In genomic region chr1:2270260-2271100, GRCh38 we compare ENCODE assay signal across 1 cellular context.
A peak's percentile ranks its signal among the peaks of the same experiment; 100 is the strongest.
TF ChIP-seq lines count a peak whose summit lies in the region.

No MANE protein-coding gene starts in this region.

TF ChIP-seq in HepG2, 621 proteins besides CTCF, POLR2A, EP300 and RAD21 (continued from another document and continues in another):
- TF ChIP-seq ZNF281 (CRISPR knock-in tag; IDR thresholded peaks at IDR 0.05; ENCODE audit: borderline replicate concordance) (no peak; the same call in 1 of the 2 replicates), THRA (CRISPR knock-in tag; IDR thresholded peaks at IDR 0.05; ENCODE audit: borderline replicate concordance) (0 out of 2 replicates have a peak, but pooled peaks have one; percentile 18), CHD2 (IDR thresholded peaks at IDR 0.05; ENCODE audit: low read depth, low read length) (no peak), MTF2 (CRISPR knock-in tag; IDR thresholded peaks at IDR 0.05; ENCODE audit: borderline replicate concordance) (no peak), ZBTB4 (CRISPR knock-in tag; IDR thresholded peaks at IDR 0.05; ENCODE audit: borderline replicate concordance) (no peak; the same call in 1 of the 2 replicates), MIXL1 (CRISPR knock-in tag; IDR thresholded peaks at IDR 0.05) (no peak), HHEX (CRISPR knock-in tag; IDR thresholded peaks at IDR 0.05) (no peak), PTBP1 (IDR thresholded peaks at IDR 0.05; ENCODE audit: low read depth, low read length, poor library complexity, severe bottlenecking) (no peak), NR2F6 (IDR thresholded peaks at IDR 0.05) (peak; percentile 71), NR2F6 (CRISPR knock-in tag; IDR thresholded peaks at IDR 0.05) (peak; percentile 72), ZNF772 (CRISPR knock-in tag; IDR thresholded peaks at IDR 0.05) (peak; percentile 60; the same call in 1 of the 2 replicates), ZNF577 (CRISPR knock-in tag; IDR thresholded peaks at IDR 0.05; ENCODE audit: borderline replicate concordance, low read depth) (no peak), MLXIP (CRISPR knock-in tag; IDR thresholded peaks at IDR 0.05; ENCODE audit: borderline replicate concordance) (no peak), MIER3 (CRISPR knock-in tag; IDR thresholded peaks at IDR 0.05; ENCODE audit: borderline replicate concordance) (no peak), ATF3 (CRISPR knock-in tag; IDR thresholded peaks at IDR 0.05) (no peak), PAXIP1 (CRISPR knock-in tag; conservative IDR thresholded peaks at IDR 0.05) (peak; percentile 84), PRDM15 (CRISPR knock-in tag; IDR thresholded peaks at IDR 0.05) (no peak), PREB (CRISPR knock-in tag; IDR thresholded peaks at IDR 0.05) (no peak), FOXM1 (CRISPR knock-in tag; IDR thresholded peaks at IDR 0.05) (no peak), HDAC1 (CRISPR knock-in tag; IDR thresholded peaks at IDR 0.05) (peak; percentile 77), BRF2 (CRISPR knock-in tag; IDR thresholded peaks at IDR 0.05) (no peak), ZSCAN29 (CRISPR knock-in tag; conservative IDR thresholded peaks at IDR 0.05) (no peak; the same call in 1 of the 2 replicates), TBP (CRISPR knock-in tag; IDR thresholded peaks at IDR 0.05) (no peak), ARID4A (CRISPR knock-in tag; IDR thresholded peaks at IDR 0.05; ENCODE audit: borderline replicate concordance) (peak; percentile 64; the same call in 1 of the 2 replicates), MTA1 (CRISPR knock-in tag; IDR thresholded peaks at IDR 0.05; ENCODE audit: borderline replicate concordance) (peak; percentile 69; the same call in 1 of the 2 replicates)
